In genomic region chr9:108973876-108974275, GRCh38 we compare ENCODE assay signal across 16 cellular contexts. TPM values are rescaled to one million over a fixed set of nuclear protein-coding genes. Genes with fewer than 3 reads are reported as not detected.
DNase-seq lines count a peak whose midpoint lies in the region; ATAC-seq and TF ChIP-seq lines count a peak whose summit lies in the region.
"Had no signal": no experiment of that assay in that cellular context is flagged by ENCODE, and none has a peak within 500 bp of the region (broad histone marks: within the 10 kb centered on the region; RNA-seq: fewer than 3 reads in every experiment).

No MANE protein-coding gene starts in this region.

- H3K27ac Mint-ChIP-seq in nephron: peak overlapping the region; percentile 35 to 82 (median 37)
- H3K27ac Mint-ChIP-seq in naive thymus-derived CD4-positive, alpha-beta T cell: no peak overlapping the region
- H3K27ac Mint-ChIP-seq: CD8-positive, alpha-beta memory T cell had no signal

- WGBS in heart left ventricle, 4 donors: 6 to 23% (median 14%) methylated on average over 5 of the region's 5 CpGs
- 5 to 6% methylated on average over 5 of the region's 5 CpGs for WGBS in aorta, 2 donors

- DNase-seq in Right ventricle myocardium inferior (ENCODE audit: missing footprints) (no peak), cardiac septum (ENCODE audit: low spot score) (no peak), heart left ventricle (peak in 1 of 5 donors; percentile 24), aorta (no peak), NCI-H1436 treated with DMSO at 0.1 percent for 48 hours (lab: John Stamatoyannopoulos, UW) (no peak), NCI-H146 (lab: John Stamatoyannopoulos, UW) (no peak)
- DNase-seq in naive thymus-derived CD4-positive, alpha-beta T cell: no peak
- DNase-seq: CD8-positive, alpha-beta memory T cell; GDM1; GOT3; KBM-7; NCI-H1417 treated with DMSO at 0.1 percent for 48 hours; NCI-H2081; NCI-H748 treated with DMSO at 0.1 percent for 48 hours had no signal

- no peak overlapping the region for H3K4me3 ChIP-seq in heart left ventricle
- no peak overlapping the region for H3K4me3 ChIP-seq in aorta (ENCODE audit: low read length in 2 of 2)
- H3K4me3 ChIP-seq in naive thymus-derived CD4-positive, alpha-beta T cell (ENCODE audit: low read length): no peak overlapping the region

- CTCF ChIA-PET in naive thymus-derived CD4-positive, alpha-beta T cell (lab: Charles Lee): no interaction called here

- TF ChIP-seq POLR2A in heart left ventricle (IDR thresholded peaks at IDR 0.05): no peak

- H3K27me3 ChIP-seq in heart left ventricle: no peaks in the 10 kb centered on the region
- H3K27me3 ChIP-seq in aorta (ENCODE audit: control insufficient read depth in 1 of 2, insufficient read depth in 2 of 2, low read length in 1 of 2): no peaks in the 10 kb centered on the region
- no peaks in the 10 kb centered on the region for H3K27me3 ChIP-seq in naive thymus-derived CD4-positive, alpha-beta T cell (ENCODE audit: control insufficient read depth in 2 of 2, insufficient read depth in 2 of 2, low read length in 2 of 2)

- no peaks in the 10 kb centered on the region for H3K9me3 ChIP-seq in heart left ventricle
- H3K9me3 ChIP-seq in aorta (ENCODE audit: control insufficient read depth, low read length): no peaks in the 10 kb centered on the region
- H3K9me3 ChIP-seq in naive thymus-derived CD4-positive, alpha-beta T cell (ENCODE audit: control insufficient read depth in 2 of 3, low read length in 3 of 3): no peaks in the 10 kb centered on the region

- peaks cover 3 to 37% (median 24%) of the 10 kb centered on the region in 12 donors for H3K4me1 ChIP-seq in heart left ventricle
- no peaks in the 10 kb centered on the region for H3K4me1 ChIP-seq in aorta (ENCODE audit: control insufficient read depth in 1 of 2, insufficient read depth in 2 of 2, low read length in 2 of 2)
- no peaks in the 10 kb centered on the region for H3K4me1 ChIP-seq in naive thymus-derived CD4-positive, alpha-beta T cell (ENCODE audit: control insufficient read depth in 2 of 2, insufficient read depth in 2 of 2, low read length in 2 of 2)

- H3K9me3 Mint-ChIP-seq in nephron: peaks cover 2% of the 10 kb centered on the region
- H3K9me3 Mint-ChIP-seq in naive thymus-derived CD4-positive, alpha-beta T cell: peaks cover 0 to 14% (median 4%) of the 10 kb centered on the region in 11 donors

- peaks cover 0 to 45% (median 8%) of the 10 kb centered on the region in 9 donors for H3K36me3 ChIP-seq in heart left ventricle
- H3K36me3 ChIP-seq in aorta (ENCODE audit: control insufficient read depth in 1 of 2, insufficient read depth in 2 of 2, low read length in 1 of 2): peaks cover 2 to 8% of the 10 kb centered on the region in 2 donors
- no peaks in the 10 kb centered on the region for H3K36me3 ChIP-seq in naive thymus-derived CD4-positive, alpha-beta T cell (ENCODE audit: control insufficient read depth in 2 of 3, insufficient read depth in 3 of 3, low read length in 3 of 3)

- intact Hi-C loops in Right ventricle myocardium inferior (cut with DNase I) (no loop called here), cardiac septum (cut with DNase I) (loop anchor here (5.0 kb wide), 1 partner anchor 38 kb away; the partner anchor contains the start of gene CTNNAL1), heart left ventricle (cut with DNase I) (loop anchor here in 2 of 10 donors (5.0 kb wide), 1 partner anchor 38 kb away; the partner anchor contains the start of gene CTNNAL1 (in 2 of the 2)), aorta (cut with DNase I) (no loop called here)
- intact Hi-C loops in naive thymus-derived CD4-positive, alpha-beta T cell (cut with micrococcal nuclease): no loop called here

- TF ChIP-seq CTCF in heart left ventricle (IDR thresholded peaks at IDR 0.05): no peak
- TF ChIP-seq CTCF in nephron (IDR thresholded peaks at IDR 0.05; ENCODE audit: unreplicated experiment in 3 of 3): no peak

- POLR2A ChIA-PET in naive thymus-derived CD4-positive, alpha-beta T cell (lab: Charles Lee): no interaction called here

- peaks cover 44% of the 10 kb centered on the region for H3K36me3 Mint-ChIP-seq in nephron (ENCODE audit: low read depth)
- H3K36me3 Mint-ChIP-seq in naive thymus-derived CD4-positive, alpha-beta T cell: peaks cover 0 to 10% (median 9%) of the 10 kb centered on the region in 5 donors

- no peaks in the 10 kb centered on the region for H3K27me3 Mint-ChIP-seq in nephron (ENCODE audit: low read depth)
- no peaks in the 10 kb centered on the region for H3K27me3 Mint-ChIP-seq in naive thymus-derived CD4-positive, alpha-beta T cell

- peak; percentile 65 for ATAC-seq in Right ventricle myocardium inferior
- ATAC-seq in heart left ventricle: peak; percentile 81 to 88 (median 84)
- ATAC-seq in aorta (ENCODE audit: low FRiP score): peak; percentile 50
- ATAC-seq in naive thymus-derived CD4-positive, alpha-beta T cell: no peak

- H3K4me1 Mint-ChIP-seq in nephron: peaks cover 42% of the 10 kb centered on the region
- peaks cover 0 to 1% (median 0%) of the 10 kb centered on the region in 7 donors for H3K4me1 Mint-ChIP-seq in naive thymus-derived CD4-positive, alpha-beta T cell
- H3K4me1 Mint-ChIP-seq: CD8-positive, alpha-beta memory T cell had no signal

- H3K27ac ChIP-seq in heart left ventricle (peak overlapping the region; percentile 40 to 76 (median 64)), aorta (ENCODE audit: low read depth in 1 of 2, low read length in 2 of 2) (peak overlapping the region; percentile 17 to 43)
- no peak overlapping the region for H3K27ac ChIP-seq in naive thymus-derived CD4-positive, alpha-beta T cell (ENCODE audit: low read depth, low read length)
- H3K27ac ChIP-seq: 22Rv1 had no signal

- H3K4me3 Mint-ChIP-seq in nephron: no peak overlapping the region
- H3K4me3 Mint-ChIP-seq in naive thymus-derived CD4-positive, alpha-beta T cell: no peak overlapping the region
- H3K4me3 Mint-ChIP-seq: CD8-positive, alpha-beta memory T cell had no signal

RNA-seq across cellular contexts. Expression of gene CTNNAL1, which starts 39.4 kb away (rescaled TPM):
- 70.7 TPM for total RNA-seq in Right ventricle myocardium inferior
- 72.8 TPM for total RNA-seq in cardiac septum
- 10 to 100 TPM; 51.2 to 76.3 (median 62.7) TPM for total RNA-seq in heart left ventricle
- 100 to 1,000 TPM in 1 of 2 donors, 10 to 100 TPM in 1; 54.4 to 165 TPM for polyA plus RNA-seq in heart left ventricle
- total RNA-seq in aorta: 10 to 100 TPM; 41.5 to 44.2 TPM
- 10 to 100 TPM; 59.1 to 72.4 TPM for polyA plus RNA-seq in aorta
- total RNA-seq in naive thymus-derived CD4-positive, alpha-beta T cell: 1 to 10 TPM; 1.1 to 9.9 (median 2.5) TPM
- under 1 TPM; 0.77 to 0.91 TPM for polyA plus RNA-seq in naive thymus-derived CD4-positive, alpha-beta T cell

RNA-seq across cellular contexts. Expression of gene ABITRAM, which starts 39.7 kb away (rescaled TPM):
- 16.0 TPM for total RNA-seq in Right ventricle myocardium inferior
- total RNA-seq in cardiac septum: 11.1 TPM
- total RNA-seq in heart left ventricle: 10 to 100 TPM in 7 of 9 donors, 1 to 10 TPM in 2; 8.2 to 17.0 (median 12.9) TPM
- polyA plus RNA-seq in heart left ventricle: 10 to 100 TPM; 12.9 to 15.6 TPM
- 10 to 100 TPM in 1 of 2 donors, 1 to 10 TPM in 1; 8.3 to 11.1 TPM for total RNA-seq in aorta
- polyA plus RNA-seq in aorta: 10 to 100 TPM in 1 of 2 donors, 1 to 10 TPM in 1; 8.9 to 20.4 TPM
- 10 to 100 TPM; 10.1 to 14.4 (median 11.2) TPM for total RNA-seq in naive thymus-derived CD4-positive, alpha-beta T cell
- polyA plus RNA-seq in naive thymus-derived CD4-positive, alpha-beta T cell: 10 to 100 TPM; 15.6 to 20.3 TPM

RNA-seq across cellular contexts. Expression of gene ELP1, which starts 40.0 kb away (rescaled TPM):
- total RNA-seq in Right ventricle myocardium inferior: 17.5 TPM
- 24.2 TPM for total RNA-seq in cardiac septum
- total RNA-seq in heart left ventricle: 10 to 100 TPM; 12.4 to 32.0 (median 21.1) TPM
- polyA plus RNA-seq in heart left ventricle: 10 to 100 TPM in 1 of 2 donors, 1 to 10 TPM in 1; 7.8 to 17.7 TPM
- total RNA-seq in aorta: 10 to 100 TPM; 13.9 to 19.5 TPM
- 10 to 100 TPM in 1 of 2 donors, 1 to 10 TPM in 1; 4.3 to 20.0 TPM for polyA plus RNA-seq in aorta
- 10 to 100 TPM; 21.7 to 41.4 (median 26.5) TPM for total RNA-seq in naive thymus-derived CD4-positive, alpha-beta T cell
- 10 to 100 TPM; 13.7 to 21.4 TPM for polyA plus RNA-seq in naive thymus-derived CD4-positive, alpha-beta T cell

Comparison
In these comparisons a context has a peak if more than half of its experiments do, and no peak if none do; other contexts are left out.
1. H3K27ac Mint-ChIP-seq: peak in nephron (3 of 3); none in naive thymus-derived CD4-positive, alpha-beta T cell (0 of 9).